Comparison of ENCODE assay signal across 15 cellular contexts in genomic region chr14:94112513-94113060, GRCh38. TPM values are rescaled to one million over a fixed set of nuclear protein-coding genes. Genes with fewer than 3 reads are reported as not detected.
DNase-seq lines count a peak whose midpoint lies in the region; ATAC-seq and TF ChIP-seq lines count a peak whose summit lies in the region.
"Had no signal": no experiment of that assay in that cellular context is flagged by ENCODE, and none has a peak within 500 bp of the region (broad histone marks: within the 10 kb centered on the region; RNA-seq: fewer than 3 reads in every experiment).

No MANE protein-coding gene starts in this region.

- DNase-seq in activated naive CD8-positive, alpha-beta T cell treated with anti-CD3 and anti-CD28 coated beads, Interleukin-2, amount 10 ng/mL, durations not matched to agents 7 days and 5 days = no peak
- DNase-seq in activated naive CD8-positive, alpha-beta T cell treated with anti-CD3 and anti-CD28 coated beads for 36 hours = no peak
- DNase-seq in epithelial cell of esophagus (ENCODE audit: low read depth) = peak; percentile 51
- DNase-seq in upper lobe of right lung = no peak
- no peak for DNase-seq in RKO (ENCODE audit: low spot score)
- no peak for DNase-seq in midbrain (lab: John Stamatoyannopoulos, UW)
- DNase-seq in NCI-H2227 treated with DMSO at 0.1 percent for 48 hours (lab: John Stamatoyannopoulos, UW) = no peak
- DNase-seq: activated CD4-positive, alpha-beta T cell treated with anti-CD3 and anti-CD28 coated beads for 48 hours; COR-L47; NCI-H2029 treated with DMSO at 0.1 percent for 48 hours; SHP77 treated with DMSO at 0.1 percent for 48 hours; stimulated activated CD4-positive, alpha-beta T cell treated with anti-CD3 and anti-CD28 coated beads, Interleukin-4, amount 100 ng/mL, for 4 hours; T1000 had no signal

- H3K9ac ChIP-seq in mucosa of rectum (ENCODE audit: low read depth in 1 of 2, low read length in 2 of 2) = peak overlapping the region; percentile 14 to 56

- peak overlapping the region; percentile 52 to 70 for H3K27ac ChIP-seq in mucosa of rectum (ENCODE audit: low read depth in 2 of 2, low read length in 2 of 2)
- peak overlapping the region; percentile 80 for H3K27ac ChIP-seq in upper lobe of right lung

- H3K4me1 ChIP-seq in mucosa of rectum (ENCODE audit: control insufficient read depth in 2 of 2, insufficient read depth in 2 of 2, low read length in 2 of 2) = peaks cover 23 to 42% of the 10 kb centered on the region in 2 donors
- peaks cover 11% of the 10 kb centered on the region for H3K4me1 ChIP-seq in upper lobe of right lung

- no peaks in the 10 kb centered on the region for H3K9me3 ChIP-seq in mucosa of rectum (ENCODE audit: control insufficient read depth in 2 of 2, low read length in 2 of 2)
- H3K9me3 ChIP-seq in upper lobe of right lung = no peaks in the 10 kb centered on the region

- POLR2A ChIA-PET in activated naive CD8-positive, alpha-beta T cell treated with anti-CD3 and anti-CD28 coated beads, Interleukin-2, amount 10 ng/mL, durations not matched to agents 7 days and 5 days (lab: Charles Lee) = no interaction called here

- TF ChIP-seq CTCF in epithelial cell of esophagus (IDR thresholded peaks at IDR 0.05; ENCODE audit: insufficient read depth, low read depth, low read length, missing control alignments) (no peak), upper lobe of right lung (IDR thresholded peaks at IDR 0.05) (no peak)

- peaks cover 35% of the 10 kb centered on the region for H3K4me1 Mint-ChIP-seq in activated naive CD8-positive, alpha-beta T cell treated with anti-CD3 and anti-CD28 coated beads, Interleukin-2, amount 10 ng/mL, durations not matched to agents 7 days and 5 days
- no peaks in the 10 kb centered on the region for H3K4me1 Mint-ChIP-seq in activated naive CD8-positive, alpha-beta T cell treated with anti-CD3 and anti-CD28 coated beads for 36 hours

- H3K27ac Mint-ChIP-seq in activated naive CD8-positive, alpha-beta T cell treated with anti-CD3 and anti-CD28 coated beads, Interleukin-2, amount 10 ng/mL, durations not matched to agents 7 days and 5 days = peak overlapping the region; percentile 68
- no peak overlapping the region for H3K27ac Mint-ChIP-seq in activated naive CD8-positive, alpha-beta T cell treated with anti-CD3 and anti-CD28 coated beads for 36 hours

- H3K36me3 ChIP-seq in mucosa of rectum (ENCODE audit: control insufficient read depth in 2 of 2, insufficient read depth in 2 of 2, low read length in 2 of 2) = no peaks in the 10 kb centered on the region
- H3K36me3 ChIP-seq in upper lobe of right lung = no peaks in the 10 kb centered on the region

- H3K36me3 Mint-ChIP-seq in activated naive CD8-positive, alpha-beta T cell treated with anti-CD3 and anti-CD28 coated beads, Interleukin-2, amount 10 ng/mL, durations not matched to agents 7 days and 5 days = peaks cover 27% of the 10 kb centered on the region
- no peaks in the 10 kb centered on the region for H3K36me3 Mint-ChIP-seq in activated naive CD8-positive, alpha-beta T cell treated with anti-CD3 and anti-CD28 coated beads for 36 hours

- H3K27me3 ChIP-seq in mucosa of rectum (ENCODE audit: control insufficient read depth in 2 of 2, insufficient read depth in 2 of 2, low read length in 2 of 2) (no peaks in the 10 kb centered on the region), upper lobe of right lung (no peaks in the 10 kb centered on the region)

- H3K9me3 Mint-ChIP-seq in activated naive CD8-positive, alpha-beta T cell treated with anti-CD3 and anti-CD28 coated beads, Interleukin-2, amount 10 ng/mL, durations not matched to agents 7 days and 5 days = peaks cover 2% of the 10 kb centered on the region
- no peaks in the 10 kb centered on the region for H3K9me3 Mint-ChIP-seq in activated naive CD8-positive, alpha-beta T cell treated with anti-CD3 and anti-CD28 coated beads for 36 hours
- H3K9me3 Mint-ChIP-seq: nephron had no signal

- H3K4me3 ChIP-seq in epithelial cell of esophagus (ENCODE audit: low read length) (no peak overlapping the region), mucosa of rectum (ENCODE audit: low read length in 2 of 2) (peak overlapping the region; percentile 77 to 85), upper lobe of right lung (peak overlapping the region; percentile 46)

- H3K27me3 Mint-ChIP-seq in activated naive CD8-positive, alpha-beta T cell treated with anti-CD3 and anti-CD28 coated beads, Interleukin-2, amount 10 ng/mL, durations not matched to agents 7 days and 5 days = no peaks in the 10 kb centered on the region
- peaks cover 18% of the 10 kb centered on the region for H3K27me3 Mint-ChIP-seq in activated naive CD8-positive, alpha-beta T cell treated with anti-CD3 and anti-CD28 coated beads for 36 hours

- intact Hi-C loops in upper lobe of right lung (cut with DNase I) = no loop called here

- peak overlapping the region; percentile 85 for H3K4me3 Mint-ChIP-seq in activated naive CD8-positive, alpha-beta T cell treated with anti-CD3 and anti-CD28 coated beads, Interleukin-2, amount 10 ng/mL, durations not matched to agents 7 days and 5 days
- H3K4me3 Mint-ChIP-seq in activated naive CD8-positive, alpha-beta T cell treated with anti-CD3 and anti-CD28 coated beads for 36 hours = no peak overlapping the region
- H3K4me3 Mint-ChIP-seq: nephron had no signal

- ATAC-seq in activated naive CD8-positive, alpha-beta T cell treated with anti-CD3 and anti-CD28 coated beads, Interleukin-2, amount 10 ng/mL, durations not matched to agents 7 days and 5 days (ENCODE audit: low read depth) = no peak
- ATAC-seq in upper lobe of right lung = no peak

RNA-seq across cellular contexts. Expression of gene IFI27, which starts 2.1 kb away (rescaled TPM):
- total RNA-seq in activated naive CD8-positive, alpha-beta T cell treated with anti-CD3 and anti-CD28 coated beads, Interleukin-2, amount 10 ng/mL, durations not matched to agents 7 days and 5 days = 100 to 1,000 TPM; 237 to 274 TPM
- total RNA-seq in activated naive CD8-positive, alpha-beta T cell treated with anti-CD3 and anti-CD28 coated beads for 36 hours = 1 to 10 TPM; 1.6 to 2.4 TPM
- 312 TPM for total RNA-seq in upper lobe of right lung

RNA-seq across cellular contexts. Expression of gene IFI27L2, which starts 16.8 kb away (rescaled TPM):
- total RNA-seq in activated naive CD8-positive, alpha-beta T cell treated with anti-CD3 and anti-CD28 coated beads, Interleukin-2, amount 10 ng/mL, durations not matched to agents 7 days and 5 days = 10 to 100 TPM; 76.4 to 77.9 TPM
- total RNA-seq in activated naive CD8-positive, alpha-beta T cell treated with anti-CD3 and anti-CD28 coated beads for 36 hours = 10 to 100 TPM; 51.5 to 55.6 TPM
- 32.4 TPM for total RNA-seq in upper lobe of right lung

RNA-seq across cellular contexts. Expression of gene IFI27L1, which starts 31.5 kb away (rescaled TPM):
- 10 to 100 TPM; 36.1 to 39.8 TPM for total RNA-seq in activated naive CD8-positive, alpha-beta T cell treated with anti-CD3 and anti-CD28 coated beads, Interleukin-2, amount 10 ng/mL, durations not matched to agents 7 days and 5 days
- total RNA-seq in activated naive CD8-positive, alpha-beta T cell treated with anti-CD3 and anti-CD28 coated beads for 36 hours = 10 to 100 TPM; 15.9 to 18.2 TPM
- total RNA-seq in upper lobe of right lung = 15.2 TPM

RNA-seq across cellular contexts. Expression of gene DDX24, which starts 31.6 kb away (rescaled TPM):
- total RNA-seq in activated naive CD8-positive, alpha-beta T cell treated with anti-CD3 and anti-CD28 coated beads, Interleukin-2, amount 10 ng/mL, durations not matched to agents 7 days and 5 days = 100 to 1,000 TPM; 232 to 237 TPM
- 100 to 1,000 TPM; 320 to 332 TPM for total RNA-seq in activated naive CD8-positive, alpha-beta T cell treated with anti-CD3 and anti-CD28 coated beads for 36 hours
- total RNA-seq in upper lobe of right lung = 191 TPM

Comparison
In these comparisons a context has a peak if more than half of its experiments do, and no peak if none do; other contexts are left out.
1. RNA of gene IFI27, which starts 2.1 kb away (total RNA-seq): 312 TPM in upper lobe of right lung (single experiment) and 237 to 274 TPM in activated naive CD8-positive, alpha-beta T cell treated with anti-CD3 and anti-CD28 coated beads, Interleukin-2, amount 10 ng/mL, durations not matched to agents 7 days and 5 days; 1.6 to 2.4 TPM in activated naive CD8-positive, alpha-beta T cell treated with anti-CD3 and anti-CD28 coated beads for 36 hours; every median in the first group is over 10 times any median in the second.